ENCODE assay signal across 18 cellular contexts in the genomic region with DNA sequence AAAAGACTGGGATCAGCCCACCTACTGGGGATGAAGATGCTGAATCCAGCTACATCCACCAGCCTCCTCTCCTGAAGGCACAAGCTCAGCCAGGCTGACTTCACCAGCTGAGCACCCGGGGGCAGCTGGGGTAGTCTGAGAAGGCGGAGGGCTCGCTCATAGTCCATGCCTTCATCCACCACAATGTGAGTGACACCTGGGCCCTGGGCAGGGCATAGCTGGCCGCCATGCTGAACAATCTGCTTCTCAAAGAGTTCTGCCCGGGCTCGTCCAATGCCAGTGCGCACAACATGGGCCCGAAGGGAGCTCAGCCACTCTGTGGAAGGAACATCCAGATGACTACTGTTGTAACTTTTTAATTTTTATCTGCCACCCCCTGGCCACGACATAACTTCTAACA. TPM values are rescaled to one million over a fixed set of nuclear protein-coding genes. Genes with fewer than 3 reads are reported as not detected.
A peak's percentile ranks its signal among the peaks of the same experiment; 100 is the strongest.
DNase-seq lines count a peak whose midpoint lies in the region; ATAC-seq, FAIRE-seq and TF ChIP-seq lines count a peak whose summit lies in the region.
"Had no signal": no experiment of that assay in that cellular context is flagged by ENCODE, and none has a peak within 500 bp of the region (broad histone marks: within the 10 kb centered on the region; RNA-seq: fewer than 3 reads in every experiment).

No MANE protein-coding gene starts in this region.

- WGBS in H9 (ENCODE audit: extremely low coverage, insufficient read length, low lambda C conversion rate) = no CpG with 5 or more reads among the region's 9 CpGs

- H4K91ac ChIP-seq in H9 (ENCODE audit: insufficient read length, low read depth, low read length) = no peak overlapping the region

- CTCF ChIA-PET in activated CD4-positive, alpha-beta memory T cell treated with anti-CD3 and anti-CD28 coated beads for 36 hours (lab: Charles Lee) = interaction anchor here (1.0 to 1.9 kb wide), 2 partner anchors 16 to 196 kb away, joined by 3 to 8 read pairs; no protein-coding TSS in a partner anchor
- CTCF ChIA-PET in activated CD4-positive, alpha-beta memory T cell treated with anti-CD3 and anti-CD28 coated beads, Interleukin-2, amount 10 ng/mL, durations not matched to agents 7 days and 5 days (lab: Charles Lee) = interaction anchor here (0.8 to 4.5 kb wide), 2 partner anchors 16 to 372 kb away, joined by 4 to 30 read pairs; no protein-coding TSS in a partner anchor

- no peak for ATAC-seq in GM21367 (IDR thresholded peaks at IDR 0.05; ENCODE audit: unreplicated experiment)
- ATAC-seq in HG03039 (IDR thresholded peaks at IDR 0.05; ENCODE audit: unreplicated experiment) = no peak

- no peaks in the 10 kb centered on the region for H4K20me1 ChIP-seq in H9 (ENCODE audit: control insufficient read depth, insufficient read depth, insufficient read length)
- no peaks in the 10 kb centered on the region for H4K20me1 ChIP-seq in astrocyte (ENCODE audit: insufficient read depth, low read length)

- peaks cover 21% of the 10 kb centered on the region for H3K4me1 Mint-ChIP-seq in activated CD4-positive, alpha-beta memory T cell treated with anti-CD3 and anti-CD28 coated beads for 36 hours (ENCODE audit: low read depth)
- peaks cover 24% of the 10 kb centered on the region for H3K4me1 Mint-ChIP-seq in activated CD4-positive, alpha-beta memory T cell treated with anti-CD3 and anti-CD28 coated beads, Interleukin-2, amount 10 ng/mL, durations not matched to agents 7 days and 5 days
- H3K4me1 Mint-ChIP-seq in H9 (peaks cover 32 to 37% of the 10 kb centered on the region in 2 experiments), astrocyte (ENCODE audit: low read depth, unreplicated experiment) (peaks cover 12% of the 10 kb centered on the region), nephron progenitor cell (peaks cover 42% of the 10 kb centered on the region)

- intact Hi-C loops in activated CD4-positive, alpha-beta memory T cell treated with anti-CD3 and anti-CD28 coated beads for 36 hours (cut with micrococcal nuclease) = loop anchor here (5.0 kb wide), 1 partner anchor 196 kb away; the partner anchor contains the start of gene NPM3

- FAIRE-seq in astrocyte (lab: Jason Lieb, UNC) = no peak
- FAIRE-seq: H54 had no signal

- no peak overlapping the region for H3K27ac ChIP-seq in H9 (ENCODE audit: insufficient read length, low read depth, low read length)
- no peak overlapping the region for H3K27ac ChIP-seq in astrocyte (ENCODE audit: low read depth, low read length)
- H3K27ac ChIP-seq: Peyer's patch had no signal

- no peak overlapping the region for H2BK15ac ChIP-seq in H9 (ENCODE audit: low read depth, low read length)

- H3K27me3 ChIP-seq in H9 (ENCODE audit: insufficient read depth, low read length) = no peaks in the 10 kb centered on the region
- no peaks in the 10 kb centered on the region for H3K27me3 ChIP-seq in astrocyte (ENCODE audit: insufficient read depth, low read length)
- H3K27me3 ChIP-seq: Peyer's patch had no signal

- peak overlapping the region; percentile 17 for H3K4me3 Mint-ChIP-seq in activated CD4-positive, alpha-beta memory T cell treated with anti-CD3 and anti-CD28 coated beads for 36 hours
- no peak overlapping the region for H3K4me3 Mint-ChIP-seq in activated CD4-positive, alpha-beta memory T cell treated with anti-CD3 and anti-CD28 coated beads, Interleukin-2, amount 10 ng/mL, durations not matched to agents 7 days and 5 days
- peak overlapping the region; percentile 19 to 22; a peak in 3 of 5 replicates for H3K4me3 Mint-ChIP-seq in H9
- H3K4me3 Mint-ChIP-seq in astrocyte (ENCODE audit: unreplicated experiment) = no peak overlapping the region
- H3K4me3 Mint-ChIP-seq in nephron progenitor cell = peak overlapping the region; percentile 96

- no peak overlapping the region for H3K4ac ChIP-seq in H9 (ENCODE audit: low read depth, low read length)

- no peaks in the 10 kb centered on the region; the same call in 1 of the 2 replicates for H3K79me2 ChIP-seq in H9 (ENCODE audit: insufficient read depth, low read length)
- H3K79me2 ChIP-seq in astrocyte (ENCODE audit: insufficient read depth, low read length) = peaks cover 17% of the 10 kb centered on the region

- H3K27ac Mint-ChIP-seq in activated CD4-positive, alpha-beta memory T cell treated with anti-CD3 and anti-CD28 coated beads for 36 hours = no peak overlapping the region
- no peak overlapping the region for H3K27ac Mint-ChIP-seq in activated CD4-positive, alpha-beta memory T cell treated with anti-CD3 and anti-CD28 coated beads, Interleukin-2, amount 10 ng/mL, durations not matched to agents 7 days and 5 days
- H3K27ac Mint-ChIP-seq in H9 (no peak overlapping the region), astrocyte (ENCODE audit: unreplicated experiment) (peak overlapping the region; percentile 13), nephron progenitor cell (peak overlapping the region; percentile 47)

- no peak overlapping the region for H3K18ac ChIP-seq in H9 (ENCODE audit: insufficient read length, low read depth, low read length)

- H2AFZ ChIP-seq in H9 (ENCODE audit: low read length) (no peak overlapping the region), astrocyte (ENCODE audit: low read depth, low read length) (no peak overlapping the region)

- no peak overlapping the region for H2BK12ac ChIP-seq in H9 (ENCODE audit: insufficient read length, low read depth, low read length)

- DNase-seq in activated CD4-positive, alpha-beta memory T cell treated with anti-CD3 and anti-CD28 coated beads for 36 hours = no peak
- no peak for DNase-seq in activated CD4-positive, alpha-beta memory T cell treated with anti-CD3 and anti-CD28 coated beads, Interleukin-2, amount 10 ng/mL, durations not matched to agents 7 days and 5 days
- DNase-seq in H9 (no peak), astrocyte (ENCODE audit: low read depth) (no peak), nephron progenitor cell (no peak), cerebellar cortex (ENCODE audit: low spot score) (no peak)
- DNase-seq: C1 segment of cervical spinal cord, COR-L47, KBM-7, NCI-H1092 treated with DMSO at 0.1 percent for 48 hours, NCI-H1694 treated with DMSO at 0.1 percent for 48 hours, NCI-H2171, NCI-H510A, NCI-H82, Peyer's patch had no signal

- H3K9me3 ChIP-seq in H9 (ENCODE audit: control insufficient read depth, low read depth, low read length) (no peaks in the 10 kb centered on the region), astrocyte (ENCODE audit: insufficient read depth, low read depth, low read length) (no peaks in the 10 kb centered on the region)
- H3K9me3 ChIP-seq: Peyer's patch had no signal

- H2BK20ac ChIP-seq in H9 (ENCODE audit: low read depth, low read length, poor library complexity, severe bottlenecking) = no peak overlapping the region

- H3K36me3 ChIP-seq in astrocyte (ENCODE audit: insufficient read depth, low read length) = no peaks in the 10 kb centered on the region

- H3K4me1 ChIP-seq in H9 (ENCODE audit: insufficient read depth, low read length) = peaks cover 5% of the 10 kb centered on the region
- peaks cover 16% of the 10 kb centered on the region for H3K4me1 ChIP-seq in astrocyte (ENCODE audit: insufficient read depth, low read length)

- H3K9me3 Mint-ChIP-seq in activated CD4-positive, alpha-beta memory T cell treated with anti-CD3 and anti-CD28 coated beads for 36 hours = no peaks in the 10 kb centered on the region
- no peaks in the 10 kb centered on the region for H3K9me3 Mint-ChIP-seq in activated CD4-positive, alpha-beta memory T cell treated with anti-CD3 and anti-CD28 coated beads, Interleukin-2, amount 10 ng/mL, durations not matched to agents 7 days and 5 days
- H3K9me3 Mint-ChIP-seq in H9 = no peaks in the 10 kb centered on the region
- no peaks in the 10 kb centered on the region for H3K9me3 Mint-ChIP-seq in astrocyte (ENCODE audit: unreplicated experiment)
- no peaks in the 10 kb centered on the region for H3K9me3 Mint-ChIP-seq in nephron progenitor cell

- no peak overlapping the region for H3T11ph ChIP-seq in H9 (ENCODE audit: low read length)

- no peak overlapping the region for H4K5ac ChIP-seq in H9 (ENCODE audit: insufficient read length, low read depth, low read length)

- no peak overlapping the region for H3K56ac ChIP-seq in H9 (ENCODE audit: insufficient read length, low read depth, low read length)

- POLR2A ChIA-PET in activated CD4-positive, alpha-beta memory T cell treated with anti-CD3 and anti-CD28 coated beads for 36 hours (lab: Charles Lee) = no interaction called here
- POLR2A ChIA-PET in activated CD4-positive, alpha-beta memory T cell treated with anti-CD3 and anti-CD28 coated beads, Interleukin-2, amount 10 ng/mL, durations not matched to agents 7 days and 5 days (lab: Charles Lee) = no interaction called here

- H3K9ac ChIP-seq in H9 (ENCODE audit: extremely low read depth, insufficient read length, low read length) = no peak overlapping the region
- H3K9ac ChIP-seq in astrocyte (ENCODE audit: low read length) = no peak overlapping the region

- no peak overlapping the region for H3K14ac ChIP-seq in H9 (ENCODE audit: insufficient read depth, low read length)

- H2BK120ac ChIP-seq in H9 (ENCODE audit: low read depth, low read length, poor library complexity, severe bottlenecking) = no peak overlapping the region

- no peaks in the 10 kb centered on the region for H3K27me3 Mint-ChIP-seq in activated CD4-positive, alpha-beta memory T cell treated with anti-CD3 and anti-CD28 coated beads for 36 hours
- no peaks in the 10 kb centered on the region for H3K27me3 Mint-ChIP-seq in activated CD4-positive, alpha-beta memory T cell treated with anti-CD3 and anti-CD28 coated beads, Interleukin-2, amount 10 ng/mL, durations not matched to agents 7 days and 5 days
- H3K27me3 Mint-ChIP-seq in H9 (ENCODE audit: low read depth) (peaks cover 2% of the 10 kb centered on the region; the same call in 1 of the 2 replicates), astrocyte (ENCODE audit: low read depth, unreplicated experiment) (no peaks in the 10 kb centered on the region), nephron progenitor cell (ENCODE audit: low read depth, poor library complexity) (peaks cover 3% of the 10 kb centered on the region)

- H2BK5ac ChIP-seq in H9 (ENCODE audit: insufficient read length, low read length) = no peak overlapping the region

- no peak overlapping the region for H3K4me2 ChIP-seq in H9 (ENCODE audit: insufficient read depth, insufficient read length, low read length)
- H3K4me2 ChIP-seq in astrocyte (ENCODE audit: low read length) = no peak overlapping the region

- H3K23me2 ChIP-seq in H9 (ENCODE audit: insufficient read length, low read depth, low read length, poor library complexity, severe bottlenecking) = peaks cover 12% of the 10 kb centered on the region

- H3K79me1 ChIP-seq in H9 (ENCODE audit: insufficient read depth, low read depth, low read length, poor library complexity, severe bottlenecking) = no peaks in the 10 kb centered on the region

- no peak overlapping the region for H4K8ac ChIP-seq in H9 (replicated peaks; ENCODE audit: insufficient read length, low read depth, low read length)

- no peak for TF ChIP-seq CTCF in H9 (conservative IDR thresholded peaks at IDR 0.05)
- no peak for TF ChIP-seq CTCF in astrocyte (IDR thresholded peaks at IDR 0.05; ENCODE audit: insufficient read depth, low read depth, low read length)
- no peak for TF ChIP-seq CTCF in nephron progenitor cell (IDR thresholded peaks at IDR 0.05)

- H2AK5ac ChIP-seq in H9 (ENCODE audit: insufficient read length, low read length) = no peak overlapping the region

- H3K23ac ChIP-seq in H9 (ENCODE audit: insufficient read length, low read depth, low read length) = no peak overlapping the region

- peaks cover 8% of the 10 kb centered on the region for H3K36me3 Mint-ChIP-seq in activated CD4-positive, alpha-beta memory T cell treated with anti-CD3 and anti-CD28 coated beads for 36 hours
- H3K36me3 Mint-ChIP-seq in activated CD4-positive, alpha-beta memory T cell treated with anti-CD3 and anti-CD28 coated beads, Interleukin-2, amount 10 ng/mL, durations not matched to agents 7 days and 5 days (ENCODE audit: low read depth) = peaks cover 15% of the 10 kb centered on the region
- H3K36me3 Mint-ChIP-seq in H9 (ENCODE audit: insufficient read depth in 1 of 3, low read depth in 3 of 3) (peaks cover 16 to 47% (median 32%) of the 10 kb centered on the region in 3 experiments), astrocyte (ENCODE audit: low read depth, unreplicated experiment) (peaks cover 11% of the 10 kb centered on the region), nephron progenitor cell (ENCODE audit: low read depth) (peaks cover 19% of the 10 kb centered on the region)

- no peak overlapping the region for H3K4me3 ChIP-seq in astrocyte (ENCODE audit: insufficient read depth, low read depth, low read length)
- H3K4me3 ChIP-seq: Peyer's patch had no signal

RNA-seq across cellular contexts. Expression of gene POLL, which starts 2.2 kb away (rescaled TPM):
- 10 to 100 TPM; 29.4 to 30.8 TPM for total RNA-seq in activated CD4-positive, alpha-beta memory T cell treated with anti-CD3 and anti-CD28 coated beads for 36 hours
- 10 to 100 TPM; 31.9 to 35.9 TPM for total RNA-seq in activated CD4-positive, alpha-beta memory T cell treated with anti-CD3 and anti-CD28 coated beads, Interleukin-2, amount 10 ng/mL, durations not matched to agents 7 days and 5 days
- 30.4 and 30.8 TPM in 2 replicates for total RNA-seq in H9 (2021)
- total RNA-seq in astrocyte = 27.8 and 28.6 TPM in 2 replicates

RNA-seq across cellular contexts. Expression of gene DPCD, which starts 2.3 kb away (rescaled TPM):
- total RNA-seq in activated CD4-positive, alpha-beta memory T cell treated with anti-CD3 and anti-CD28 coated beads for 36 hours = 10 to 100 TPM; 13.9 to 14.4 TPM
- total RNA-seq in activated CD4-positive, alpha-beta memory T cell treated with anti-CD3 and anti-CD28 coated beads, Interleukin-2, amount 10 ng/mL, durations not matched to agents 7 days and 5 days = 1 to 10 TPM; 4.1 to 5.2 TPM
- total RNA-seq in H9 (2021) (20.7 and 21.8 TPM in 2 replicates), astrocyte (39.4 and 41.0 TPM in 2 replicates)

Comparison
In these comparisons a context has a peak if more than half of its experiments do, and no peak if none do; other contexts are left out.
1. H3K4me3 Mint-ChIP-seq: peak in activated CD4-positive, alpha-beta memory T cell treated with anti-CD3 and anti-CD28 coated beads for 36 hours (single experiment), H9 (2 of 2) and nephron progenitor cell (single experiment); none in activated CD4-positive, alpha-beta memory T cell treated with anti-CD3 and anti-CD28 coated beads, Interleukin-2, amount 10 ng/mL, durations not matched to agents 7 days and 5 days (single experiment) and astrocyte (single experiment).
2. H3K27ac Mint-ChIP-seq: peak in astrocyte (single experiment) and nephron progenitor cell (single experiment); none in activated CD4-positive, alpha-beta memory T cell treated with anti-CD3 and anti-CD28 coated beads for 36 hours (single experiment), activated CD4-positive, alpha-beta memory T cell treated with anti-CD3 and anti-CD28 coated beads, Interleukin-2, amount 10 ng/mL, durations not matched to agents 7 days and 5 days (single experiment) and H9 (0 of 3).